Comparison of ENCODE assay signal across 15 cellular contexts in the genomic region with DNA sequence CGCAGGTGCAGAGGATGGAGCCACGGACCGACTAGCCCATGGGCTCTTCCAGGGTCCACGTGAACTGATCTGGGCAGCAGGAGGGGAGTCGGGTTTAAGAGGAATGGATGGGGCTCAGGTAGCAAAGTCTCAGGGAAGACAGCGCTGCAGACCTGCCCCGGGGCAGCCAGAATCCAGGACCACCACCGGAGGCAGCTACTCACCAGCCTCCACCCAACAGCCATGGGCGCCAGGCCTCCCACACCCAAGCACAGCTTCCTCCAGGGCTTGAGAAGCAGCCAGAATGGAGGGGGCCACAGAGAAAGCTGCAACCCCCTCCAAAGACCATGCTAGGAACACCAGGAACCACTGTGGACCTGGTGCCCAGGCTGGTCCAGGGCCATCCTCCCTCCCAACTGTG.
DNase-seq lines count a peak whose midpoint lies in the region; ATAC-seq and TF ChIP-seq lines count a peak whose summit lies in the region.
"Had no signal": no experiment of that assay in that cellular context is flagged by ENCODE, and none has a peak within 500 bp of the region (broad histone marks: within the 10 kb centered on the region; RNA-seq: fewer than 3 reads in every experiment).

No MANE protein-coding gene starts in this region.

- peaks cover 3% of the 10 kb centered on the region for H3K27me3 Mint-ChIP-seq in endodermal cell (ENCODE audit: insufficient read depth)
- H3K27me3 Mint-ChIP-seq in activated CD8-positive, alpha-beta memory T cell treated with anti-CD3 and anti-CD28 coated beads, Interleukin-2, amount 10 ng/mL, durations not matched to agents 7 days and 5 days = peaks cover 17% of the 10 kb centered on the region

- no peaks in the 10 kb centered on the region for H3K4me1 Mint-ChIP-seq in endodermal cell
- H3K4me1 Mint-ChIP-seq in activated CD8-positive, alpha-beta memory T cell treated with anti-CD3 and anti-CD28 coated beads, Interleukin-2, amount 10 ng/mL, durations not matched to agents 7 days and 5 days = no peaks in the 10 kb centered on the region

- no peaks in the 10 kb centered on the region for H3K9me3 Mint-ChIP-seq in endodermal cell
- H3K9me3 Mint-ChIP-seq in activated CD8-positive, alpha-beta memory T cell treated with anti-CD3 and anti-CD28 coated beads, Interleukin-2, amount 10 ng/mL, durations not matched to agents 7 days and 5 days (ENCODE audit: low read depth) = no peaks in the 10 kb centered on the region
- H3K9me3 Mint-ChIP-seq: HFFc6 had no signal

- no peak for ATAC-seq in right cardiac atrium
- no peak for ATAC-seq in heart right ventricle
- ATAC-seq in activated CD8-positive, alpha-beta memory T cell treated with anti-CD3 and anti-CD28 coated beads, Interleukin-2, amount 10 ng/mL, durations not matched to agents 7 days and 5 days = no peak

- no peak overlapping the region for H2AFZ ChIP-seq in osteoblast (ENCODE audit: low read length)

- DNase-seq in right cardiac atrium (peak in 2 of 3 donors; percentile 16 to 21), heart right ventricle (no peak), endodermal cell (peak; percentile 30), osteoblast (ENCODE audit: insufficient read length, low spot score, missing footprints) (peak; percentile 53), ureter (ENCODE audit: low spot score) (no peak), MV-4-11 (lab: John Stamatoyannopoulos, UW) (no peak)
- DNase-seq in activated CD8-positive, alpha-beta memory T cell treated with anti-CD3 and anti-CD28 coated beads, Interleukin-2, amount 10 ng/mL, durations not matched to agents 7 days and 5 days = no peak
- DNase-seq: DMS79, HFFc6, KG1, NCI-H1694 treated with DMSO at 0.1 percent for 48 hours, NCI-H510A treated with DMSO at 0.1 percent for 48 hours, NCI-H774, SHP77 had no signal

- no peak overlapping the region for H3K4me2 ChIP-seq in osteoblast (ENCODE audit: insufficient read depth, low read length)

- no peak overlapping the region for H3K27ac Mint-ChIP-seq in endodermal cell
- H3K27ac Mint-ChIP-seq in activated CD8-positive, alpha-beta memory T cell treated with anti-CD3 and anti-CD28 coated beads, Interleukin-2, amount 10 ng/mL, durations not matched to agents 7 days and 5 days = no peak overlapping the region
- H3K27ac Mint-ChIP-seq: HFFc6 had no signal

- 86% methylated on average over 9 of the region's 9 CpGs for WGBS in right cardiac atrium
- WGBS in heart right ventricle, 2 donors = 91% methylated on average over 9 of the region's 9 CpGs
- 91 to 96% methylated on average over 5 to 9 of the region's 9 CpGs for WGBS in endodermal cell (ENCODE audit: insufficient coverage in 1 of 2, insufficient read length in 1 of 2), 2 experiments

- CTCF ChIA-PET in activated CD8-positive, alpha-beta memory T cell treated with anti-CD3 and anti-CD28 coated beads, Interleukin-2, amount 10 ng/mL, durations not matched to agents 7 days and 5 days (lab: Charles Lee) = no interaction called here

- no peak overlapping the region for H3K4me3 ChIP-seq in right cardiac atrium (ENCODE audit: low read length)
- H3K4me3 ChIP-seq in heart right ventricle = no peak overlapping the region
- H3K4me3 ChIP-seq in endodermal cell (ENCODE audit: low read length) = no peak overlapping the region
- H3K4me3 ChIP-seq in osteoblast (ENCODE audit: insufficient read depth, low read length) = no peak overlapping the region

- H3K9ac ChIP-seq in endodermal cell (ENCODE audit: extremely low read depth, low read length, poor library complexity, severe bottlenecking) = no peak overlapping the region

- no peaks in the 10 kb centered on the region for H3K36me3 Mint-ChIP-seq in endodermal cell (ENCODE audit: low read depth)
- H3K36me3 Mint-ChIP-seq in activated CD8-positive, alpha-beta memory T cell treated with anti-CD3 and anti-CD28 coated beads, Interleukin-2, amount 10 ng/mL, durations not matched to agents 7 days and 5 days = no peaks in the 10 kb centered on the region

- no peaks in the 10 kb centered on the region for H4K20me1 ChIP-seq in osteoblast (ENCODE audit: insufficient read depth, low read length)

- H3K9me3 ChIP-seq in right cardiac atrium (ENCODE audit: control insufficient read depth, low read length) (no peaks in the 10 kb centered on the region), heart right ventricle (no peaks in the 10 kb centered on the region), endodermal cell (ENCODE audit: control insufficient read depth, low read length) (no peaks in the 10 kb centered on the region), osteoblast (ENCODE audit: low read depth, low read length) (no peaks in the 10 kb centered on the region)

- intact Hi-C loops in right cardiac atrium (cut with DNase I) = no loop called here
- intact Hi-C loops in heart right ventricle (cut with DNase I) = no loop called here

- TF ChIP-seq CTCF in heart right ventricle (IDR thresholded peaks at IDR 0.05) = no peak
- no peak for TF ChIP-seq CTCF in endodermal cell (conservative IDR thresholded peaks at IDR 0.05)
- no peak for TF ChIP-seq CTCF in osteoblast (IDR thresholded peaks at IDR 0.05; ENCODE audit: extremely low read depth, low read depth, low read length)

- H3K36me3 ChIP-seq in heart right ventricle = no peaks in the 10 kb centered on the region
- no peaks in the 10 kb centered on the region for H3K36me3 ChIP-seq in endodermal cell (ENCODE audit: control insufficient read depth, insufficient read depth, low read length)
- no peaks in the 10 kb centered on the region for H3K36me3 ChIP-seq in osteoblast (ENCODE audit: insufficient read depth, low read length)

- H3K27ac ChIP-seq in right cardiac atrium (ENCODE audit: low read length) (no peak overlapping the region), heart right ventricle (no peak overlapping the region), endodermal cell (ENCODE audit: low read depth, low read length) (no peak overlapping the region), osteoblast (ENCODE audit: low read depth, low read length) (no peak overlapping the region)
- H3K27ac ChIP-seq: C4-2B had no signal

- H3K79me2 ChIP-seq in osteoblast (ENCODE audit: insufficient read depth, low read length) = no peaks in the 10 kb centered on the region

- H3K4me3 Mint-ChIP-seq in endodermal cell = no peak overlapping the region
- H3K4me3 Mint-ChIP-seq in activated CD8-positive, alpha-beta memory T cell treated with anti-CD3 and anti-CD28 coated beads, Interleukin-2, amount 10 ng/mL, durations not matched to agents 7 days and 5 days = no peak overlapping the region
- H3K4me3 Mint-ChIP-seq: HFFc6 had no signal

- no peaks in the 10 kb centered on the region for H3K27me3 ChIP-seq in right cardiac atrium (ENCODE audit: control insufficient read depth, insufficient read depth)
- H3K27me3 ChIP-seq in heart right ventricle = peaks cover 0 to 69% (median 43%) of the 10 kb centered on the region in 7 donors
- H3K27me3 ChIP-seq in endodermal cell (ENCODE audit: control insufficient read depth, insufficient read depth, low read length, poor library complexity, severe bottlenecking) = no peaks in the 10 kb centered on the region
- peaks cover 17% of the 10 kb centered on the region for H3K27me3 ChIP-seq in osteoblast (ENCODE audit: insufficient read depth, low read length)

- H3K4me1 ChIP-seq in right cardiac atrium (ENCODE audit: control insufficient read depth, insufficient read depth, low read length) (no peaks in the 10 kb centered on the region), heart right ventricle (no peaks in the 10 kb centered on the region), endodermal cell (ENCODE audit: control insufficient read depth, insufficient read depth, low read length) (no peaks in the 10 kb centered on the region), osteoblast (ENCODE audit: insufficient read depth, low read length) (no peaks in the 10 kb centered on the region)

Comparison
In these comparisons a context has a peak if more than half of its experiments do, and no peak if none do; other contexts are left out.
1. DNase-seq: peak in right cardiac atrium (2 of 3), endodermal cell (single experiment) and osteoblast (single experiment); none in heart right ventricle (0 of 2), ureter (single experiment), activated CD8-positive, alpha-beta memory T cell treated with anti-CD3 and anti-CD28 coated beads, Interleukin-2, amount 10 ng/mL, durations not matched to agents 7 days and 5 days (single experiment) and MV-4-11 (single experiment).